Comparison of ENCODE assay signal across 1 cellular context in genomic region chr6:111870751-111871064, GRCh38.
TF ChIP-seq lines count a peak whose summit lies in the region.

No MANE protein-coding gene starts in this region.

TF ChIP-seq in IMR-90, 13 proteins besides CTCF, POLR2A, EP300 and RAD21:
- TF ChIP-seq MXI1 (IDR thresholded peaks at IDR 0.05; ENCODE audit: borderline replicate concordance, low read depth, low read length) (no peak), FOS (IDR thresholded peaks at IDR 0.05; ENCODE audit: low read depth, low read length) (no peak), BHLHE40 (IDR thresholded peaks at IDR 0.05; ENCODE audit: low read depth, low read length) (no peak), RFX5 (IDR thresholded peaks at IDR 0.05; ENCODE audit: low read depth, low read length) (no peak), RCOR1 (IDR thresholded peaks at IDR 0.05; ENCODE audit: insufficient replicate concordance, low read length) (no peak), SMC3 (IDR thresholded peaks at IDR 0.05; ENCODE audit: low read depth, low read length) (no peak), MAFK (IDR thresholded peaks at IDR 0.05; ENCODE audit: low read depth, low read length) (no peak), MAZ (IDR thresholded peaks at IDR 0.05; ENCODE audit: borderline replicate concordance, low read depth, low read length) (no peak), CEBPB (IDR thresholded peaks at IDR 0.05; ENCODE audit: low read depth, low read length) (no peak), USF2 (IDR thresholded peaks at IDR 0.05; ENCODE audit: low read depth, low read length) (no peak), NFE2L2 (IDR thresholded peaks at IDR 0.05; ENCODE audit: low read depth, low read length) (no peak), ELK1 (IDR thresholded peaks at IDR 0.05; ENCODE audit: borderline replicate concordance, low read depth, low read length) (no peak), CHD1 (IDR thresholded peaks at IDR 0.05; ENCODE audit: low read depth, low read length) (no peak)
